Comparison of ENCODE assay signal across 9 cellular contexts in genomic region chr3:49377483-49377882, GRCh38. TPM values are rescaled to one million over a fixed set of nuclear protein-coding genes. Genes with fewer than 3 reads are reported as not detected.
DNase-seq lines count a peak whose midpoint lies in the region; ATAC-seq, FAIRE-seq and TF ChIP-seq lines count a peak whose summit lies in the region.
"Had no signal": no experiment of that assay in that cellular context is flagged by ENCODE, and none has a peak within 500 bp of the region (broad histone marks: within the 10 kb centered on the region; RNA-seq: fewer than 3 reads in every experiment).

No MANE protein-coding gene starts in this region.

- H3K9me3 Mint-ChIP-seq in activated T-cell treated with anti-CD3 and anti-CD28 coated beads, Interleukin-2, amount 50 U/mL, for 24 hours, result peaks cover 2% of the 10 kb centered on the region
- H3K9me3 Mint-ChIP-seq: nephron had no signal

- peaks cover 54% of the 10 kb centered on the region for H3K36me3 Mint-ChIP-seq in activated T-cell treated with anti-CD3 and anti-CD28 coated beads, Interleukin-2, amount 50 U/mL, for 24 hours (ENCODE audit: low read depth)

- WGBS in lung, 2 donors, result 83 to 85% methylated on average over 1 of the region's 1 CpG

- peaks cover 19 to 20% of the 10 kb centered on the region in 2 donors for H3K36me3 ChIP-seq in lung (ENCODE audit: control insufficient read depth in 2 of 2, insufficient read depth in 2 of 2, low read length in 2 of 2)

- peaks cover 47% of the 10 kb centered on the region for H3K4me1 Mint-ChIP-seq in activated T-cell treated with anti-CD3 and anti-CD28 coated beads, Interleukin-2, amount 50 U/mL, for 24 hours (ENCODE audit: low read depth)

- ATAC-seq in Right ventricle myocardium inferior (peak; percentile 18), Right ventricle myocardium superior (ENCODE audit: poor library complexity) (no peak), lung (ENCODE audit: insufficient read depth, low FRiP score) (peak; percentile 14), HG02588 (IDR thresholded peaks at IDR 0.05; ENCODE audit: unreplicated experiment) (no peak), GM21529 (IDR thresholded peaks at IDR 0.05; ENCODE audit: unreplicated experiment) (no peak)

- H3K9me3 ChIP-seq in lung (ENCODE audit: control insufficient read depth in 2 of 2, insufficient read depth in 1 of 2, low read length in 1 of 2), result no peaks in the 10 kb centered on the region

- no peaks in the 10 kb centered on the region for H3K27me3 ChIP-seq in lung (ENCODE audit: control insufficient read depth, insufficient read depth)

- H3K4me3 Mint-ChIP-seq in activated T-cell treated with anti-CD3 and anti-CD28 coated beads, Interleukin-2, amount 50 U/mL, for 24 hours, result no peak overlapping the region
- H3K4me3 Mint-ChIP-seq: nephron had no signal

- peak; percentile 66 for FAIRE-seq in urothelium cell line (lab: Jason Lieb, UNC)

- no peak overlapping the region for H3K4me3 ChIP-seq in lung

- H3K4me1 ChIP-seq in lung (ENCODE audit: control insufficient read depth in 2 of 2, insufficient read depth in 2 of 2, low read length in 2 of 2), result peaks cover 3 to 10% of the 10 kb centered on the region in 2 donors

- no peaks in the 10 kb centered on the region for H3K27me3 Mint-ChIP-seq in activated T-cell treated with anti-CD3 and anti-CD28 coated beads, Interleukin-2, amount 50 U/mL, for 24 hours

- no peak for DNase-seq in Right ventricle myocardium inferior (ENCODE audit: missing footprints)
- DNase-seq in Right ventricle myocardium superior, result no peak
- peak; percentile 57 for DNase-seq in activated T-cell treated with anti-CD3 and anti-CD28 coated beads, Interleukin-2, amount 50 U/mL, for 24 hours
- DNase-seq in lung (ENCODE audit: low spot score), result no peak
- peak; percentile 58 for DNase-seq in urothelium cell line (ENCODE audit: low spot score)
- DNase-seq in COR-L47 (lab: John Stamatoyannopoulos, UW), result no peak

- peak overlapping the region; percentile 90 for H3K27ac Mint-ChIP-seq in activated T-cell treated with anti-CD3 and anti-CD28 coated beads, Interleukin-2, amount 50 U/mL, for 24 hours
- H3K27ac Mint-ChIP-seq: nephron had no signal

- intact Hi-C loops in Right ventricle myocardium inferior (cut with DNase I) (no loop called here), Right ventricle myocardium superior (cut with DNase I) (no loop called here)

- no peak for TF ChIP-seq CTCF in lung (IDR thresholded peaks at IDR 0.05; ENCODE audit: control extremely low read depth, extremely low read depth)

- H3K27ac ChIP-seq in lung (ENCODE audit: low read depth in 1 of 2, low read length in 1 of 2), result peak overlapping the region in 1 of 2 donors; percentile 20

RNA-seq across cellular contexts. Expression of gene GPX1, which starts 19.3 kb away (rescaled TPM):
- total RNA-seq in Right ventricle myocardium inferior, result 136 TPM
- total RNA-seq in Right ventricle myocardium superior, result 117 TPM
- 100 to 1,000 TPM; 106 to 464 TPM for total RNA-seq in lung
- polyA plus RNA-seq in lung, result 100 to 1,000 TPM; 567 to 879 TPM

RNA-seq across cellular contexts. Expression of gene RHOA, which starts 34.3 kb away (rescaled TPM):
- total RNA-seq in Right ventricle myocardium inferior (285 TPM), Right ventricle myocardium superior (255 TPM), lung (100 to 1,000 TPM; 352 to 567 TPM)
- 100 to 1,000 TPM; 269 to 513 TPM for polyA plus RNA-seq in lung

RNA-seq across cellular contexts. Expression of gene TCTA, which starts 34.7 kb away (rescaled TPM):
- total RNA-seq in Right ventricle myocardium inferior (17.1 TPM), Right ventricle myocardium superior (13.4 TPM), lung (10 to 100 TPM; 15.8 to 49.0 TPM)
- 10 to 100 TPM; 26.8 to 33.4 TPM for polyA plus RNA-seq in lung

RNA-seq across cellular contexts. Expression of gene USP4, which starts 37.6 kb away (rescaled TPM):
- 39.4 TPM for total RNA-seq in Right ventricle myocardium inferior
- 34.7 TPM for total RNA-seq in Right ventricle myocardium superior
- total RNA-seq in lung, result 10 to 100 TPM; 67.1 to 72.4 TPM
- polyA plus RNA-seq in lung, result 10 to 100 TPM; 39.4 to 42.2 TPM

RNA-seq across cellular contexts. Expression of gene AMT, which starts 44.8 kb away (rescaled TPM):
- 20.5 TPM for total RNA-seq in Right ventricle myocardium inferior
- 32.2 TPM for total RNA-seq in Right ventricle myocardium superior
- 10 to 100 TPM in 1 of 2 donors, 1 to 10 TPM in 1; 9.5 to 12.4 TPM for total RNA-seq in lung
- polyA plus RNA-seq in lung, result 1 to 10 TPM; 3.8 to 8.0 TPM

Comparison
In these comparisons a context has a peak if more than half of its experiments do, and no peak if none do; other contexts are left out.
1. ATAC-seq: peak in Right ventricle myocardium inferior (single experiment) and lung (single experiment); none in Right ventricle myocardium superior (single experiment), HG02588 (single experiment) and GM21529 (single experiment).
2. DNase-seq: peak in activated T-cell treated with anti-CD3 and anti-CD28 coated beads, Interleukin-2, amount 50 U/mL, for 24 hours (single experiment) and urothelium cell line (single experiment); none in Right ventricle myocardium inferior (single experiment), Right ventricle myocardium superior (single experiment), lung (single experiment) and COR-L47 (single experiment).